Comparison of ENCODE assay signal across 1 cellular context in genomic region chr11:117272175-117272574, GRCh38. TPM values are rescaled to one million over a fixed set of nuclear protein-coding genes. Genes with fewer than 3 reads are reported as not detected.
"Had no signal": no experiment of that assay in that cellular context is flagged by ENCODE, and none has a peak within 500 bp of the region (broad histone marks: within the 10 kb centered on the region; RNA-seq: fewer than 3 reads in every experiment).

No MANE protein-coding gene starts in this region.

RNA-seq across cellular contexts. Expression of gene BACE1, which starts 43.9 kb away (rescaled TPM):
- total RNA-seq: OCI-LY7 had no signal
